ENCODE assay signal across 21 cellular contexts in genomic region chr20:7703436-7703835, GRCh38.
A peak's percentile ranks its signal among the peaks of the same experiment; 100 is the strongest.
DNase-seq lines count a peak whose midpoint lies in the region; ATAC-seq and FAIRE-seq lines count a peak whose summit lies in the region.
"Had no signal": no experiment of that assay in that cellular context is flagged by ENCODE, and none has a peak within 500 bp of the region (broad histone marks: within the 10 kb centered on the region; RNA-seq: fewer than 3 reads in every experiment).

No MANE protein-coding gene starts in this region.

- H3K4me1 ChIP-seq in effector memory CD4-positive, alpha-beta T cell (ENCODE audit: control insufficient read depth, insufficient read depth, low read length, poor library complexity, severe bottlenecking): no peaks in the 10 kb centered on the region
- H3K4me1 ChIP-seq: thyroid gland had no signal

- no peaks in the 10 kb centered on the region for H3K27me3 ChIP-seq in effector memory CD4-positive, alpha-beta T cell (replicated peaks; ENCODE audit: control insufficient read depth, insufficient read depth, low read length, poor library complexity, severe bottlenecking)
- H3K27me3 ChIP-seq: ovary, thyroid gland had no signal

- in situ Hi-C loops in G401 (cut with HindIII; ENCODE audit: low sequenced_read_pairs): no loop called here

- no peaks in the 10 kb centered on the region for H3K9me3 ChIP-seq in effector memory CD4-positive, alpha-beta T cell (ENCODE audit: control insufficient read depth, low read length)
- H3K9me3 ChIP-seq: ovary, thyroid gland had no signal

- DNase-seq in G401 (ENCODE audit: low spot score) (peak; percentile 7), NCI-H2081 (lab: John Stamatoyannopoulos, UW) (peak; percentile 92 to 98), NCI-H748 treated with DMSO at 0.1 percent for 48 hours (lab: John Stamatoyannopoulos, UW) (peak; percentile 99), activated T-cell treated with anti-CD3 and anti-CD28 coated beads for 4 hours (no peak), hippocampal formation (lab: John Stamatoyannopoulos, UW) (no peak)
- DNase-seq in effector memory CD4-positive, alpha-beta T cell: no peak
- DNase-seq: activated effector memory CD4-positive, alpha-beta T cell treated with anti-CD3 and anti-CD28 coated beads, Interleukin-2, amount 50 U/mL, for 16 hours; amniotic stem cell; foreskin melanocyte; GF-D8; left ventricle myocardium superior; ovary; stimulated activated CD4-positive, alpha-beta T cell treated with anti-CD3 and anti-CD28 coated beads, Interleukin-4, amount 100 ng/mL, for 4 hours; T-cell; thyroid gland; WERI-Rb-1 had no signal

- no peak for ATAC-seq in GM21381 (IDR thresholded peaks at IDR 0.05; ENCODE audit: unreplicated experiment)
- ATAC-seq: left ventricle myocardium superior, T-cell had no signal

- no peak overlapping the region for H3K4me3 ChIP-seq in effector memory CD4-positive, alpha-beta T cell (ENCODE audit: insufficient read depth, low read depth, low read length, poor library complexity, severe bottlenecking)
- H3K4me3 ChIP-seq: ovary, skin epidermis, thyroid gland had no signal

- no peaks in the 10 kb centered on the region for H3K36me3 ChIP-seq in effector memory CD4-positive, alpha-beta T cell (ENCODE audit: control insufficient read depth, insufficient read depth, low read length)
- H3K36me3 ChIP-seq: ovary, thyroid gland, WERI-Rb-1 had no signal

- FAIRE-seq in islet of Langerhans (lab: Jason Lieb, UNC): peak; percentile 97
- FAIRE-seq: endothelial cell of umbilical vein had no signal

- no peak overlapping the region for H3K27ac ChIP-seq in effector memory CD4-positive, alpha-beta T cell (ENCODE audit: insufficient read depth, low read length, poor library complexity, severe bottlenecking)
- H3K27ac ChIP-seq: ovary, RWPE1, skin epidermis, thyroid gland, WERI-Rb-1 had no signal

Comparison
In these comparisons a context has a peak if more than half of its experiments do, and no peak if none do; other contexts are left out.
1. DNase-seq: peak in G401 (single experiment), NCI-H2081 (2 of 2) and NCI-H748 treated with DMSO at 0.1 percent for 48 hours (single experiment); none in effector memory CD4-positive, alpha-beta T cell (0 of 3), activated T-cell treated with anti-CD3 and anti-CD28 coated beads for 4 hours (single experiment) and hippocampal formation (0 of 2).